Comparison of ENCODE assay signal across 1 cellular context in the genomic region with DNA sequence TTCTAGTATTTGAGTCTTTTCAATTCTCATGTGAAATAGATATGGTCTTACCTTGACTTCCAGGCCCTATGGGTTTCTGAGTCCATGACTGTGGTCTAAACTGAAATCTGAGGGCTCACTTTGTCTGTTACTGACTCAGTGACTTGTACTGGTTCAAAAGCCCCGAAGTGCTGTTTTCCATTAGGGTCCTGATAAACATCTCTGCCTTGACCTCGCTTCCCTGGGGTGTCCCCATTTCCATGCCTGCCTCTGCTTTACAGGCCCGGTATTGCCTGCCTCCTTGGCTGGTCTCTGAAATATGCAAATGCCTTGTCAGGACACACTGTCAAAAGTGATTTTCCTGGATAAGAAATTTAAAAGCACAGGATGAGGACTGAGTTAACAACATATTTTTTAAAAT.
TF ChIP-seq lines count a peak whose summit lies in the region.

No MANE protein-coding gene starts in this region.

TF ChIP-seq in SK-N-SH, 30 proteins besides CTCF, POLR2A, EP300 and RAD21 (continued from another document):
- TF ChIP-seq, protein P1, sequence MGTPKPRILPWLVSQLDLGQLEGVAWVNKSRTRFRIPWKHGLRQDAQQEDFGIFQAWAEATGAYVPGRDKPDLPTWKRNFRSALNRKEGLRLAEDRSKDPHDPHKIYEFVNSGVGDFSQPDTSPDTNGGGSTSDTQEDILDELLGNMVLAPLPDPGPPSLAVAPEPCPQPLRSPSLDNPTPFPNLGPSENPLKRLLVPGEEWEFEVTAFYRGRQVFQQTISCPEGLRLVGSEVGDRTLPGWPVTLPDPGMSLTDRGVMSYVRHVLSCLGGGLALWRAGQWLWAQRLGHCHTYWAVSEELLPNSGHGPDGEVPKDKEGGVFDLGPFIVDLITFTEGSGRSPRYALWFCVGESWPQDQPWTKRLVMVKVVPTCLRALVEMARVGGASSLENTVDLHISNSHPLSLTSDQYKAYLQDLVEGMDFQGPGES (IDR thresholded peaks at IDR 0.05; ENCODE audit: low read depth, low read length), result no peak
- no peak for TF ChIP-seq ZBTB33 (IDR thresholded peaks at IDR 0.05; ENCODE audit: borderline replicate concordance, low read depth)
- TF ChIP-seq, protein P2, sequence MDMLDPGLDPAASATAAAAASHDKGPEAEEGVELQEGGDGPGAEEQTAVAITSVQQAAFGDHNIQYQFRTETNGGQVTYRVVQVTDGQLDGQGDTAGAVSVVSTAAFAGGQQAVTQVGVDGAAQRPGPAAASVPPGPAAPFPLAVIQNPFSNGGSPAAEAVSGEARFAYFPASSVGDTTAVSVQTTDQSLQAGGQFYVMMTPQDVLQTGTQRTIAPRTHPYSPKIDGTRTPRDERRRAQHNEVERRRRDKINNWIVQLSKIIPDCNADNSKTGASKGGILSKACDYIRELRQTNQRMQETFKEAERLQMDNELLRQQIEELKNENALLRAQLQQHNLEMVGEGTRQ (IDR thresholded peaks at IDR 0.05; ENCODE audit: borderline replicate concordance, low read depth, low read length), result no peak
- TF ChIP-seq PBX3 (IDR thresholded peaks at IDR 0.05), result no peak
- TF ChIP-seq TEAD4 (IDR thresholded peaks at IDR 0.05; ENCODE audit: borderline replicate concordance, insufficient read depth), result no peak
- no peak for TF ChIP-seq EZH2phosphoT487 (IDR thresholded peaks at IDR 0.05; ENCODE audit: borderline replicate concordance, low read depth)
- TF ChIP-seq ELF1 (IDR thresholded peaks at IDR 0.05), result no peak
TF ChIP-seq in SK-N-SH: peak in this region for 0.
